ENCODE assay signal across 12 cellular contexts in genomic region chr20:6299451-6299850, GRCh38.
"Had no signal": no experiment of that assay in that cellular context is flagged by ENCODE, and none has a peak within 500 bp of the region (broad histone marks: within the 10 kb centered on the region; RNA-seq: fewer than 3 reads in every experiment).

No MANE protein-coding gene starts in this region.

- DNase-seq: activated CD4-positive, alpha-beta T cell treated with anti-CD3 and anti-CD28 coated beads, Interleukin-2, amount 50 U/mL, for 1 hour; activated CD8-positive, alpha-beta memory T cell treated with anti-CD3 and anti-CD28 coated beads for 24 hours; activated naive CD4-positive, alpha-beta T cell; activated naive CD8-positive, alpha-beta T cell treated with anti-CD3 and anti-CD28 coated beads, Interleukin-2, amount 10 ng/mL, durations not matched to agents 7 days and 5 days; erythroblast; gastrocnemius medialis; heart right ventricle; right lobe of liver; stimulated activated naive CD8-positive, alpha-beta T cell treated with anti-CD3 and anti-CD28 coated beads, Interleukin-15, amount 100 ng/mL, for 72 hours had no signal

- H3K27me3 ChIP-seq: breast epithelium, gastrocnemius medialis, heart right ventricle, right lobe of liver had no signal

- H3K36me3 ChIP-seq: breast epithelium, gastrocnemius medialis, heart right ventricle, prostate gland, right lobe of liver had no signal

- H3K4me3 ChIP-seq: breast epithelium, gastrocnemius medialis, heart right ventricle, prostate gland, right lobe of liver had no signal

- H3K9me3 ChIP-seq: breast epithelium, gastrocnemius medialis, prostate gland, right lobe of liver had no signal

- ATAC-seq: activated CD4-positive, CD25-positive, alpha-beta regulatory T cell treated with anti-CD3 and anti-CD28 coated beads, Interleukin-2, amount 50 U/mL, for 24 hours; gastrocnemius medialis; heart right ventricle; right lobe of liver; stimulated activated naive CD8-positive, alpha-beta T cell treated with anti-CD3 and anti-CD28 coated beads, Interleukin-15, amount 100 ng/mL, for 72 hours had no signal

- H3K4me1 ChIP-seq: breast epithelium, gastrocnemius medialis, prostate gland, right lobe of liver had no signal

- H3K27ac ChIP-seq: breast epithelium, gastrocnemius medialis, heart right ventricle, prostate gland, right lobe of liver had no signal
